8 cellular contexts compared by ENCODE assay signal in genomic region chr6:37021356-37022129, GRCh38. TPM values are rescaled to one million over a fixed set of nuclear protein-coding genes. Genes with fewer than 3 reads are reported as not detected.
DNase-seq lines count a peak whose midpoint lies in the region; ATAC-seq and TF ChIP-seq lines count a peak whose summit lies in the region.

No MANE protein-coding gene starts in this region.

- no peaks in the 10 kb centered on the region for H3K27me3 ChIP-seq in HCT116 (ENCODE audit: insufficient read depth, low read length)
- no peaks in the 10 kb centered on the region for H3K27me3 ChIP-seq in osteoblast (ENCODE audit: insufficient read depth, low read length)

- POLR2A ChIA-PET in HCT116 (lab: Charles Lee): interaction anchor here (2.0 kb wide), 1 partner anchor 189 kb away, joined by 5 read pairs; no protein-coding TSS in a partner anchor

- CTCF ChIA-PET in HCT116 (lab: Charles Lee): interaction anchor here (0.8 to 13.9 kb wide), 9 partner anchors 8 to 670 kb away, joined by 3 to 331 read pairs (median 4); partner anchors contain the start of gene PIM1

- RAD21 ChIA-PET in HCT116 (lab: Charles Lee; ENCODE audit: low non-redundant PET in 1 of 2, low total read pairs in 2 of 2, uncharacterized antibody in 2 of 2, unreplicated experiment in 2 of 2): interaction anchor here (0.9 to 2.1 kb wide), 4 partner anchors 151 to 189 kb away, joined by 3 to 8 read pairs (median 6); no protein-coding TSS in a partner anchor

- no peaks in the 10 kb centered on the region for H3K36me3 ChIP-seq in HCT116 (ENCODE audit: control insufficient read depth in 1 of 2, insufficient read depth in 2 of 2, low read length in 2 of 2)
- H3K36me3 ChIP-seq in osteoblast (ENCODE audit: insufficient read depth, low read length): no peaks in the 10 kb centered on the region

- peak overlapping the region; percentile 20; the same call in 1 of the 2 replicates for H3K4me2 ChIP-seq in HCT116 (ENCODE audit: low read length)
- no peak overlapping the region for H3K4me2 ChIP-seq in osteoblast (ENCODE audit: insufficient read depth, low read length)

- no peak overlapping the region for H3K9ac ChIP-seq in HCT116 (ENCODE audit: low read length)

- intact Hi-C loops in HCT116 (cut with micrococcal nuclease): no loop called here

- H2AFZ ChIP-seq in HCT116 (ENCODE audit: low read depth, low read length, poor library complexity, severe bottlenecking) (no peak overlapping the region), osteoblast (ENCODE audit: low read length) (no peak overlapping the region)

- peak in 2 of 3 experiments; percentile 58 to 61; a peak in 4 of 6 replicates for TF ChIP-seq CTCF in HCT116 (IDR thresholded peaks at IDR 0.05 in 2 of 3, conservative IDR thresholded peaks at IDR 0.05 in 1 of 3; ENCODE audit: borderline replicate concordance in 1 of 3, insufficient read depth in 1 of 3, low read depth in 2 of 3, low read length in 2 of 3)
- TF ChIP-seq CTCF in astrocyte of the spinal cord (IDR thresholded peaks at IDR 0.05; ENCODE audit: low read depth, low read length): peak; percentile 69
- peak; percentile 63 for TF ChIP-seq CTCF in osteoblast (IDR thresholded peaks at IDR 0.05; ENCODE audit: extremely low read depth, low read depth, low read length)

- in situ Hi-C loops in astrocyte of the spinal cord (cut with HindIII; ENCODE audit: low sequenced_read_pairs): no loop called here

- no peaks in the 10 kb centered on the region for H3K79me2 ChIP-seq in HCT116 (ENCODE audit: insufficient read depth, low read length)
- H3K79me2 ChIP-seq in osteoblast (ENCODE audit: insufficient read depth, low read length): no peaks in the 10 kb centered on the region

- no TSS peak for BruUV-seq in HCT116 (replicated peaks; lab: Mats Ljungman, UMichigan)

- DNase-seq in A172 (ENCODE audit: low spot score): peak; percentile 43
- no peak for DNase-seq in HCT116 (ENCODE audit: low read depth, low spot score)
- peak; percentile 56 for DNase-seq in T-helper 9 cell
- DNase-seq in astrocyte of the spinal cord (ENCODE audit: low read depth, low spot score): peak; percentile 63
- DNase-seq in osteoblast (ENCODE audit: insufficient read length, low spot score, missing footprints): no peak
- DNase-seq in cerebellar nuclear complex (lab: John Stamatoyannopoulos, UW): no peak

- H3K4me3 ChIP-seq in HCT116 (replicated peaks in 1 of 2; ENCODE audit: low read depth in 1 of 2, low read length in 2 of 2) (no peak overlapping the region), astrocyte of the spinal cord (ENCODE audit: low read depth, low read length) (no peak overlapping the region), osteoblast (ENCODE audit: insufficient read depth, low read length) (no peak overlapping the region)

- TF ChIP-seq RAD21 in HCT116 (IDR thresholded peaks at IDR 0.05; ENCODE audit: low read depth): no peak

- H4K20me1 ChIP-seq in HCT116 (ENCODE audit: insufficient read depth) (no peaks in the 10 kb centered on the region), osteoblast (ENCODE audit: insufficient read depth, low read length) (no peaks in the 10 kb centered on the region)

- no peaks in the 10 kb centered on the region for H3K9me2 ChIP-seq in HCT116 (ENCODE audit: insufficient read depth)

- H3K4me1 ChIP-seq in HCT116 (ENCODE audit: control insufficient read depth in 1 of 2, insufficient read depth in 2 of 2, low read length in 2 of 2) (peaks cover 39 to 72% of the 10 kb centered on the region in 2 experiments), osteoblast (ENCODE audit: insufficient read depth, low read length) (peaks cover 4% of the 10 kb centered on the region)

- no peak for TF ChIP-seq POLR2A in HCT116 (IDR thresholded peaks at IDR 0.05; ENCODE audit: borderline replicate concordance, extremely low read depth, insufficient read depth, insufficient read length)

- H3K9me3 ChIP-seq in HCT116 (ENCODE audit: control insufficient read depth in 1 of 2, insufficient read depth in 1 of 2, low read depth in 1 of 2, low read length in 2 of 2) (no peaks in the 10 kb centered on the region), osteoblast (ENCODE audit: low read depth, low read length) (no peaks in the 10 kb centered on the region)

- ATAC-seq in HCT116: no peak
- no peak for ATAC-seq in GM19452 (IDR thresholded peaks at IDR 0.05; ENCODE audit: unreplicated experiment)
- ATAC-seq in GM21528 (IDR thresholded peaks at IDR 0.05; ENCODE audit: low FRiP score, unreplicated experiment): no peak

- H3K27ac ChIP-seq in HCT116 (ENCODE audit: low read depth, low read length) (no peak overlapping the region), osteoblast (ENCODE audit: low read depth, low read length) (no peak overlapping the region)

TF ChIP-seq in HCT116, 20 proteins besides CTCF, POLR2A, EP300 and RAD21:
- no peak for TF ChIP-seq POLR2AphosphoS5 (IDR thresholded peaks at IDR 0.05; ENCODE audit: low read depth, low read length)
- no peak for TF ChIP-seq ZBTB33 (IDR thresholded peaks at IDR 0.05; ENCODE audit: extremely low read depth, insufficient replicate concordance, low read length)
- TF ChIP-seq EZH2phosphoT487 (IDR thresholded peaks at IDR 0.05; ENCODE audit: borderline replicate concordance): no peak

RNA-seq across cellular contexts. Expression of gene FGD2, which starts 16.1 kb away (rescaled TPM):
- total RNA-seq in A172 (2014; rRNA removed; shearing (Covaris generic)): not detected in 2 replicates
- 0.10 TPM for total RNA-seq in HCT116 (2021; ENCODE audit: unreplicated experiment)
- 0.22 and 0.41 TPM in 2 replicates for polyA plus RNA-seq in HCT116 (2012)
- under 0.01 TPM in 2 replicates for total RNA-seq in osteoblast

RNA-seq across cellular contexts. Expression of gene MTCH1, which starts 35.5 kb away (rescaled TPM):
- total RNA-seq in A172 (2014; rRNA removed; shearing (Covaris generic)): 189 and 200 TPM in 2 replicates
- total RNA-seq in HCT116 (2021; ENCODE audit: unreplicated experiment) (161 TPM), osteoblast (183 and 185 TPM in 2 replicates)
- 185 and 186 TPM in 2 replicates for polyA plus RNA-seq in HCT116 (2012)

Comparison
In these comparisons a context has a peak if more than half of its experiments do, and no peak if none do; other contexts are left out.
1. DNase-seq: peak in A172 (single experiment), T-helper 9 cell (single experiment) and astrocyte of the spinal cord (single experiment); none in HCT116 (single experiment), osteoblast (single experiment) and cerebellar nuclear complex (0 of 2).
2. Peak in every context shown above with its lines, with median percentiles within 50 percentile points of each other: CTCF ChIP-seq.